Comparison of ENCODE assay signal across 8 cellular contexts in genomic region chr15:50353251-50353998, GRCh38. TPM values are rescaled to one million over a fixed set of nuclear protein-coding genes. Genes with fewer than 3 reads are reported as not detected.
A peak's percentile ranks its signal among the peaks of the same experiment; 100 is the strongest.
DNase-seq lines count a peak whose midpoint lies in the region; ATAC-seq and TF ChIP-seq lines count a peak whose summit lies in the region.

No MANE protein-coding gene starts in this region.

- H3K4me1 Mint-ChIP-seq in activated T-helper 2 cell treated with anti-CD3 and anti-CD28 coated beads, Interferon-gamma antibody, Interleukin-2, Interleukin-4, amounts not matched to agents 10 μg/mL and 5 μg/mL and 100 μg/mL, durations not matched to agents 14 hours and 24 hours and 36 hours (ENCODE audit: low read depth): peaks cover 40% of the 10 kb centered on the region
- H3K4me1 Mint-ChIP-seq in glutamatergic neuron (ENCODE audit: low read depth, unreplicated experiment): peaks cover 17% of the 10 kb centered on the region

- H3K36me3 ChIP-seq in KOPT-K1 (ENCODE audit: insufficient read depth, low read length) (peaks cover 8% of the 10 kb centered on the region), gastrocnemius medialis (no peaks in the 10 kb centered on the region)

- H3K27me3 Mint-ChIP-seq in activated T-helper 2 cell treated with anti-CD3 and anti-CD28 coated beads, Interferon-gamma antibody, Interleukin-2, Interleukin-4, amounts not matched to agents 10 μg/mL and 5 μg/mL and 100 μg/mL, durations not matched to agents 14 hours and 24 hours and 36 hours (ENCODE audit: low read depth): no peaks in the 10 kb centered on the region
- peaks cover 18% of the 10 kb centered on the region for H3K27me3 Mint-ChIP-seq in glutamatergic neuron (ENCODE audit: unreplicated experiment)

- in situ Hi-C loops in GM13977 (cut with MboI; ENCODE audit: low pct_unique_long_range_greater_than_20kb, low sequenced_read_pairs, unreplicated experiment): no loop called here
- in situ Hi-C loops in gastrocnemius medialis (cut with MboI; ENCODE audit: low sequenced_read_pairs in 4 of 4): loop anchor here in 1 of 4 donors (10.0 kb wide), 1 partner anchor 71 kb away; the partner anchor contains the start of gene USP8

- intact Hi-C loops in activated T-helper 2 cell treated with anti-CD3 and anti-CD28 coated beads, Interferon-gamma antibody, Interleukin-2, Interleukin-4, amounts not matched to agents 10 μg/mL and 5 μg/mL and 100 μg/mL, durations not matched to agents 14 hours and 24 hours and 36 hours (cut with micrococcal nuclease): loop anchor here (1.0 to 10.0 kb wide), 10 partner anchors 25 to 1476 kb away; partner anchors contain the start of genes EID1 and SLC27A2
- intact Hi-C loops in gastrocnemius medialis (cut with DNase I; ENCODE audit: low total_unique reads): loop anchor here (10.0 kb wide), 1 partner anchor 411 kb away; the partner anchor contains the start of gene SPPL2A

- ATAC-seq in gastrocnemius medialis (no peak), HG02870 (IDR thresholded peaks at IDR 0.05; ENCODE audit: unreplicated experiment) (no peak)

- peak overlapping the region; percentile 98 for H3K4me3 Mint-ChIP-seq in activated T-helper 2 cell treated with anti-CD3 and anti-CD28 coated beads, Interferon-gamma antibody, Interleukin-2, Interleukin-4, amounts not matched to agents 10 μg/mL and 5 μg/mL and 100 μg/mL, durations not matched to agents 14 hours and 24 hours and 36 hours (ENCODE audit: low read depth)
- peak overlapping the region; percentile 100 for H3K4me3 Mint-ChIP-seq in glutamatergic neuron (ENCODE audit: unreplicated experiment)

- TF ChIP-seq CTCF in GM13977 (IDR thresholded peaks at IDR 0.05; ENCODE audit: extremely low read depth, insufficient read depth, missing control alignments) (no peak), glutamatergic neuron (IDR thresholded peaks at IDR 0.05; ENCODE audit: partially characterized antibody, unreplicated experiment) (no peak), gastrocnemius medialis (IDR thresholded peaks at IDR 0.05 in 4 of 5, conservative IDR thresholded peaks at IDR 0.05 in 1 of 5) (no peak)

- H3K9me3 Mint-ChIP-seq in activated T-helper 2 cell treated with anti-CD3 and anti-CD28 coated beads, Interferon-gamma antibody, Interleukin-2, Interleukin-4, amounts not matched to agents 10 μg/mL and 5 μg/mL and 100 μg/mL, durations not matched to agents 14 hours and 24 hours and 36 hours: no peaks in the 10 kb centered on the region
- H3K9me3 Mint-ChIP-seq in glutamatergic neuron (ENCODE audit: unreplicated experiment): peaks cover 20% of the 10 kb centered on the region

- peaks cover 61% of the 10 kb centered on the region for H3K36me3 Mint-ChIP-seq in activated T-helper 2 cell treated with anti-CD3 and anti-CD28 coated beads, Interferon-gamma antibody, Interleukin-2, Interleukin-4, amounts not matched to agents 10 μg/mL and 5 μg/mL and 100 μg/mL, durations not matched to agents 14 hours and 24 hours and 36 hours (ENCODE audit: low read depth)
- peaks cover 9% of the 10 kb centered on the region for H3K36me3 Mint-ChIP-seq in glutamatergic neuron (ENCODE audit: unreplicated experiment)

- H3K27ac ChIP-seq in KOPT-K1 (ENCODE audit: low read depth, low read length, poor library complexity, severe bottlenecking) (peak overlapping the region; percentile 94), gastrocnemius medialis (peak overlapping the region; percentile 93 to 97 (median 94))

- H3K4me1 ChIP-seq in gastrocnemius medialis: peaks cover 60 to 62% of the 10 kb centered on the region in 2 donors

- H3K27ac Mint-ChIP-seq in activated T-helper 2 cell treated with anti-CD3 and anti-CD28 coated beads, Interferon-gamma antibody, Interleukin-2, Interleukin-4, amounts not matched to agents 10 μg/mL and 5 μg/mL and 100 μg/mL, durations not matched to agents 14 hours and 24 hours and 36 hours: peak overlapping the region; percentile 100
- H3K27ac Mint-ChIP-seq in glutamatergic neuron (ENCODE audit: unreplicated experiment): peak overlapping the region; percentile 100

- no peaks in the 10 kb centered on the region for H3K27me3 ChIP-seq in gastrocnemius medialis

- peak overlapping the region; percentile 79 to 94 (median 81) for H3K4me3 ChIP-seq in gastrocnemius medialis

- DNase-seq in GM13977 (ENCODE audit: low spot score) (peak; percentile 26), glutamatergic neuron (no peak), gastrocnemius medialis (no peak)
- DNase-seq in activated T-helper 2 cell treated with anti-CD3 and anti-CD28 coated beads, Interferon-gamma antibody, Interleukin-2, Interleukin-4, amounts not matched to agents 10 μg/mL and 5 μg/mL and 100 μg/mL, durations not matched to agents 14 hours and 24 hours and 36 hours (ENCODE audit: low spot score): no peak
- no peak for DNase-seq in stimulated activated CD4-positive, alpha-beta T cell treated with anti-CD3 and anti-CD28 coated beads, Interleukin-2, amount 100 ng/mL, for 48 hours
- DNase-seq in activated CD8-positive, alpha-beta memory T cell treated with anti-CD3 and anti-CD28 coated beads, Interleukin-2, amount 50 U/mL, for 4 hours: no peak

- H3K9me3 ChIP-seq in KOPT-K1 (ENCODE audit: insufficient read depth, low read length, poor library complexity, severe bottlenecking): no peaks in the 10 kb centered on the region
- no peaks in the 10 kb centered on the region for H3K9me3 ChIP-seq in gastrocnemius medialis

- peak in 1 of 2 donors; percentile 47 for TF ChIP-seq POLR2A in gastrocnemius medialis (IDR thresholded peaks at IDR 0.05)

RNA-seq across cellular contexts. Expression of gene GABPB1, which starts 1.6 kb away (rescaled TPM):
- total RNA-seq in activated T-helper 2 cell treated with anti-CD3 and anti-CD28 coated beads, Interferon-gamma antibody, Interleukin-2, Interleukin-4, amounts not matched to agents 10 μg/mL and 5 μg/mL and 100 μg/mL, durations not matched to agents 14 hours and 24 hours and 36 hours: 69.3 and 69.5 TPM in 2 replicates
- total RNA-seq in glutamatergic neuron (ENCODE audit: unreplicated experiment) (23.9 TPM), gastrocnemius medialis (10 to 100 TPM in 1 of 4 donors, 1 to 10 TPM in 3; 7.4 to 11.5 (median 8.7) TPM)
